Comparison of ENCODE assay signal across 8 cellular contexts in genomic region chr13:85261757-85262346, GRCh38.
DNase-seq lines count a peak whose midpoint lies in the region; ATAC-seq and TF ChIP-seq lines count a peak whose summit lies in the region.

No MANE protein-coding gene starts in this region.

- peaks cover 3 to 10% of the 10 kb centered on the region in 2 donors for H3K9me3 Mint-ChIP-seq in activated T-cell treated with anti-CD3 and anti-CD28 coated beads, Interleukin-2, amount 50 U/mL, for 72 hours

- no peaks in the 10 kb centered on the region for H3K4me1 Mint-ChIP-seq in activated T-cell treated with anti-CD3 and anti-CD28 coated beads, Interleukin-2, amount 50 U/mL, for 72 hours (ENCODE audit: low read depth)

- no peak overlapping the region for H3K4me3 Mint-ChIP-seq in activated T-cell treated with anti-CD3 and anti-CD28 coated beads, Interleukin-2, amount 50 U/mL, for 72 hours

- intact Hi-C loops in Right ventricle myocardium superior (cut with DNase I), result no loop called here

- DNase-seq in AG09319 (ENCODE audit: extremely low read depth, low read depth) (no peak), HT-29 (ENCODE audit: low spot score) (peak; percentile 65), SHP77 (lab: John Stamatoyannopoulos, UW) (peak; percentile 14 to 62), fibroblast of pulmonary artery (ENCODE audit: low read depth) (peak; percentile 38), NCI-H1048 (lab: John Stamatoyannopoulos, UW) (no peak), NCI-H2196 treated with DMSO at 0.1 percent for 48 hours (lab: John Stamatoyannopoulos, UW; ENCODE audit: unreplicated experiment) (no peak), Right ventricle myocardium superior (no peak)
- no peak for DNase-seq in activated T-cell treated with anti-CD3 and anti-CD28 coated beads, Interleukin-2, amount 50 U/mL, for 72 hours

- no peak overlapping the region for H3K4me3 ChIP-seq in fibroblast of pulmonary artery (replicated peaks; ENCODE audit: low read depth, low read length)

- no peaks in the 10 kb centered on the region for H3K36me3 Mint-ChIP-seq in activated T-cell treated with anti-CD3 and anti-CD28 coated beads, Interleukin-2, amount 50 U/mL, for 72 hours (ENCODE audit: insufficient read depth in 2 of 2)

- no peak overlapping the region for H3K27ac Mint-ChIP-seq in activated T-cell treated with anti-CD3 and anti-CD28 coated beads, Interleukin-2, amount 50 U/mL, for 72 hours

- ATAC-seq in activated T-cell treated with anti-CD3 and anti-CD28 coated beads, Interleukin-2, amount 50 U/mL, for 72 hours (replicated peaks in 1 of 2), result no peak
- no peak for ATAC-seq in Right ventricle myocardium superior (ENCODE audit: poor library complexity)

- H3K27me3 Mint-ChIP-seq in activated T-cell treated with anti-CD3 and anti-CD28 coated beads, Interleukin-2, amount 50 U/mL, for 72 hours (ENCODE audit: low read depth), result no peaks in the 10 kb centered on the region

- TF ChIP-seq CTCF in AG09319 (IDR thresholded peaks at IDR 0.05; ENCODE audit: low read depth, low read length) (peak; percentile 35), fibroblast of pulmonary artery (IDR thresholded peaks at IDR 0.05; ENCODE audit: low read length, missing control alignments) (peak; percentile 72)

Comparison
In these comparisons a context has a peak if more than half of its experiments do, and no peak if none do; other contexts are left out.
1. DNase-seq: peak in HT-29 (single experiment), SHP77 (2 of 2) and fibroblast of pulmonary artery (single experiment); none in AG09319 (single experiment), NCI-H1048 (single experiment), NCI-H2196 treated with DMSO at 0.1 percent for 48 hours (single experiment), activated T-cell treated with anti-CD3 and anti-CD28 coated beads, Interleukin-2, amount 50 U/mL, for 72 hours (0 of 2) and Right ventricle myocardium superior (single experiment).